Comparison of ENCODE assay signal across 12 cellular contexts in the genomic region with DNA sequence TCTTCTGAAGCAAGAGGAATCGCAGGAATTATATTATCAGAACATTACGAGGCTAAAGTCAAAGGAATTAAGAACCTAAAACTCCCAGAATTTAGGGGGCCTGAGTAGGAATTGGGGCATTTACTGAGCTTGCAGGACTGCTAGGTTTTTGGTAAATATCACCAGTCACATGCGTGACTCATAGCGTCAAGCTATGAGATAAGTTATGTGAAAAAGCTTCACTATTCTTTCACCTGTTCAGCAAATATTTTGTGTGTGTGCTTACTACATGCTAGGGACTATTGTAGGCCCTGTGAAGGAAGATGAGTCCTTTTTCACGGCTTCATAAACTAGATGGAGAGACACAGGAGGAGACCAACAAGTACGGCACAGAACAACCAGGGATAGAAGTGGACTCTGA. TPM values are rescaled to one million over a fixed set of nuclear protein-coding genes. Genes with fewer than 3 reads are reported as not detected.
"Had no signal": no experiment of that assay in that cellular context is flagged by ENCODE, and none has a peak within 500 bp of the region (broad histone marks: within the 10 kb centered on the region; RNA-seq: fewer than 3 reads in every experiment).

No MANE protein-coding gene starts in this region.

- FAIRE-seq: H1, H54 had no signal

- H3K9ac ChIP-seq: GM23248 had no signal

- H3K4me1 ChIP-seq: HAP-1 had no signal

- DNase-seq: GM23248, GOT3, H7, H9, HCEC 1CT, HFFc6 had no signal

- ATAC-seq: GM23338, HCT116 had no signal

- H3K4me2 ChIP-seq: GM23338 had no signal

- H3K36me3 ChIP-seq: HAP-1 had no signal

- H3K4me3 ChIP-seq: GM23248, GM23338, HAP-1 had no signal

- H3K27ac ChIP-seq: GM23248 had no signal

- H3K9me3 ChIP-seq: HAP-1 had no signal

- H2AFZ ChIP-seq: GM23248, GM23338 had no signal

RNA-seq across cellular contexts. Expression of a gene that starts 52.2 kb away (rescaled TPM):
- total RNA-seq: GM23248, GM23338, H1, H4, H7, H9, HFFc6 had no signal
- polyA plus RNA-seq: GM23248, GM23338, H1 had no signal
